ENCODE assay signal across 2 cellular contexts in the genomic region with DNA sequence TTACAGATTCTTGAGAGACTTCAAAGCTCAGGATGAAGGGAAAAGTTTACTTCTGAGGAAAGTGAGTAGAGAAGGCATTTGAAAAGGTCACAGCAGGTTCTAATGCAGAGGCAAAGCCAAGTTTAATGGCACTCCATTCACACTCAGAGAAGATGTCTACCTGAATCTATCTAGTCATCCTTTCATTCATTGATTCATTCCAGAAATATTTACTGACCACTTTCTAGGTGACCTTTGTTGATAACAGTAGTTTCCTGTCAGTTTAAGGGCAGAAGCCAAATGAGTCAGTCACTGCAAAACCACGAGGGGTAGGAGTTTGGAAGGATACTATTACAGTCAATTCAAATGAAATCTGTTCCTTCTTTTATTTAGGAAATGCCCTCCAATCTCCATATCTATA.
TF ChIP-seq lines count a peak whose summit lies in the region.

No MANE protein-coding gene starts in this region.

TF ChIP-seq in K562, 482 proteins besides CTCF, POLR2A, EP300 and RAD21:
- peak; percentile 50 to 73; a peak in 3 of 4 replicates for TF ChIP-seq KDM1A (IDR thresholded peaks at IDR 0.05)
- no peak for TF ChIP-seq ESRRB (CRISPR knock-in tag; IDR thresholded peaks at IDR 0.05; ENCODE audit: borderline replicate concordance)
- no peak for TF ChIP-seq STAT5A (IDR thresholded peaks at IDR 0.05; ENCODE audit: borderline replicate concordance, low read length)
- TF ChIP-seq FOSL1 (tag; conservative IDR thresholded peaks at IDR 0.05), result peak; percentile 71
- TF ChIP-seq TRIM24 (IDR thresholded peaks at IDR 0.05), result no peak
- TF ChIP-seq HLTF (IDR thresholded peaks at IDR 0.05), result no peak

TF ChIP-seq in HepG2, 621 proteins besides CTCF, POLR2A, EP300 and RAD21:
- TF ChIP-seq ZNF563 (CRISPR knock-in tag; IDR thresholded peaks at IDR 0.05) (no peak), FOSL2 (CRISPR knock-in tag; IDR thresholded peaks at IDR 0.05) (peak; percentile 47; the same call in 1 of the 2 replicates), ZNF343 (CRISPR knock-in tag; IDR thresholded peaks at IDR 0.05) (no peak), NR2F1 (CRISPR knock-in tag; IDR thresholded peaks at IDR 0.05) (peak in 1 of 2 experiments; percentile 67; a peak in 2 of 4 replicates), NCOA2 (CRISPR knock-in tag; IDR thresholded peaks at IDR 0.05) (no peak), ZNF143 (CRISPR knock-in tag; IDR thresholded peaks at IDR 0.05) (no peak), ZNF24 (IDR thresholded peaks at IDR 0.05) (no peak), ARNTL (CRISPR knock-in tag; IDR thresholded peaks at IDR 0.05) (no peak), NKX3-1 (CRISPR knock-in tag; IDR thresholded peaks at IDR 0.05) (no peak), GTF3A (CRISPR knock-in tag; conservative IDR thresholded peaks at IDR 0.05) (no peak), KLF11 (CRISPR knock-in tag; IDR thresholded peaks at IDR 0.05) (no peak), HMG20A (CRISPR knock-in tag; IDR thresholded peaks at IDR 0.05; ENCODE audit: borderline replicate concordance) (peak; percentile 42; the same call in 1 of the 2 replicates), REPIN1 (CRISPR knock-in tag; IDR thresholded peaks at IDR 0.05; ENCODE audit: borderline replicate concordance, low read depth) (no peak), NR2F6 (IDR thresholded peaks at IDR 0.05) (peak; percentile 45; the same call in 1 of the 2 replicates), NR2F6 (CRISPR knock-in tag; IDR thresholded peaks at IDR 0.05) (0 out of 2 replicates have a peak, but pooled peaks have one; percentile 37), FOXA3 (CRISPR knock-in tag; IDR thresholded peaks at IDR 0.05) (no peak), TEAD3 (CRISPR knock-in tag; optimal IDR thresholded peaks at IDR 0.05; ENCODE audit: borderline replicate concordance) (peak; percentile 32), ZBTB7B (CRISPR knock-in tag; IDR thresholded peaks at IDR 0.05) (no peak), SAP130 (CRISPR knock-in tag; IDR thresholded peaks at IDR 0.05; ENCODE audit: low read depth) (peak; percentile 23; the same call in 1 of the 2 replicates), TRIM22 (IDR thresholded peaks at IDR 0.05) (no peak), ZNF644 (CRISPR knock-in tag; IDR thresholded peaks at IDR 0.05; ENCODE audit: low read depth) (0 out of 2 replicates have a peak, but pooled peaks have one; percentile 11), SETDB1 (CRISPR knock-in tag; IDR thresholded peaks at IDR 0.05; ENCODE audit: borderline replicate concordance) (no peak), RARA (CRISPR knock-in tag; IDR thresholded peaks at IDR 0.05) (peak; percentile 32; the same call in 1 of the 2 replicates)
- TF ChIP-seq, protein P1, sequence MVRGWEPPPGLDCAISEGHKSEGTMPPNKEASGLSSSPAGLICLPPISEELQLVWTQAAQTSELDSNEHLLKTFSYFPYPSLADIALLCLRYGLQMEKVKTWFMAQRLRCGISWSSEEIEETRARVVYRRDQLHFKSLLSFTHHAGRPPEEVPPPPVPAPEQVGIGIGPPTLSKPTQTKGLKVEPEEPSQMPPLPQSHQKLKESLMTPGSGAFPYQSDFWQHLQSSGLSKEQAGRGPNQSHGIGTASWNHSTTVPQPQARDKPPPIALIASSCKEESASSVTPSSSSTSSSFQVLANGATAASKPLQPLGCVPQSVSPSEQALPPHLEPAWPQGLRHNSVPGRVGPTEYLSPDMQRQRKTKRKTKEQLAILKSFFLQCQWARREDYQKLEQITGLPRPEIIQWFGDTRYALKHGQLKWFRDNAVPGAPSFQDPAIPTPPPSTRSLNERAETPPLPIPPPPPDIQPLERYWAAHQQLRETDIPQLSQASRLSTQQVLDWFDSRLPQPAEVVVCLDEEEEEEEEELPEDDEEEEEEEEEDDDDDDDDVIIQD (CRISPR knock-in tag; IDR thresholded peaks at IDR 0.05; ENCODE audit: low read depth), result 0 out of 2 replicates have a peak, but pooled peaks have one; percentile 32
- TF ChIP-seq, protein P2, sequence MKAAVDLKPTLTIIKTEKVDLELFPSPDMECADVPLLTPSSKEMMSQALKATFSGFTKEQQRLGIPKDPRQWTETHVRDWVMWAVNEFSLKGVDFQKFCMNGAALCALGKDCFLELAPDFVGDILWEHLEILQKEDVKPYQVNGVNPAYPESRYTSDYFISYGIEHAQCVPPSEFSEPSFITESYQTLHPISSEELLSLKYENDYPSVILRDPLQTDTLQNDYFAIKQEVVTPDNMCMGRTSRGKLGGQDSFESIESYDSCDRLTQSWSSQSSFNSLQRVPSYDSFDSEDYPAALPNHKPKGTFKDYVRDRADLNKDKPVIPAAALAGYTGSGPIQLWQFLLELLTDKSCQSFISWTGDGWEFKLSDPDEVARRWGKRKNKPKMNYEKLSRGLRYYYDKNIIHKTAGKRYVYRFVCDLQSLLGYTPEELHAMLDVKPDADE (CRISPR knock-in tag; IDR thresholded peaks at IDR 0.05), result no peak
- TF ChIP-seq, protein P3, sequence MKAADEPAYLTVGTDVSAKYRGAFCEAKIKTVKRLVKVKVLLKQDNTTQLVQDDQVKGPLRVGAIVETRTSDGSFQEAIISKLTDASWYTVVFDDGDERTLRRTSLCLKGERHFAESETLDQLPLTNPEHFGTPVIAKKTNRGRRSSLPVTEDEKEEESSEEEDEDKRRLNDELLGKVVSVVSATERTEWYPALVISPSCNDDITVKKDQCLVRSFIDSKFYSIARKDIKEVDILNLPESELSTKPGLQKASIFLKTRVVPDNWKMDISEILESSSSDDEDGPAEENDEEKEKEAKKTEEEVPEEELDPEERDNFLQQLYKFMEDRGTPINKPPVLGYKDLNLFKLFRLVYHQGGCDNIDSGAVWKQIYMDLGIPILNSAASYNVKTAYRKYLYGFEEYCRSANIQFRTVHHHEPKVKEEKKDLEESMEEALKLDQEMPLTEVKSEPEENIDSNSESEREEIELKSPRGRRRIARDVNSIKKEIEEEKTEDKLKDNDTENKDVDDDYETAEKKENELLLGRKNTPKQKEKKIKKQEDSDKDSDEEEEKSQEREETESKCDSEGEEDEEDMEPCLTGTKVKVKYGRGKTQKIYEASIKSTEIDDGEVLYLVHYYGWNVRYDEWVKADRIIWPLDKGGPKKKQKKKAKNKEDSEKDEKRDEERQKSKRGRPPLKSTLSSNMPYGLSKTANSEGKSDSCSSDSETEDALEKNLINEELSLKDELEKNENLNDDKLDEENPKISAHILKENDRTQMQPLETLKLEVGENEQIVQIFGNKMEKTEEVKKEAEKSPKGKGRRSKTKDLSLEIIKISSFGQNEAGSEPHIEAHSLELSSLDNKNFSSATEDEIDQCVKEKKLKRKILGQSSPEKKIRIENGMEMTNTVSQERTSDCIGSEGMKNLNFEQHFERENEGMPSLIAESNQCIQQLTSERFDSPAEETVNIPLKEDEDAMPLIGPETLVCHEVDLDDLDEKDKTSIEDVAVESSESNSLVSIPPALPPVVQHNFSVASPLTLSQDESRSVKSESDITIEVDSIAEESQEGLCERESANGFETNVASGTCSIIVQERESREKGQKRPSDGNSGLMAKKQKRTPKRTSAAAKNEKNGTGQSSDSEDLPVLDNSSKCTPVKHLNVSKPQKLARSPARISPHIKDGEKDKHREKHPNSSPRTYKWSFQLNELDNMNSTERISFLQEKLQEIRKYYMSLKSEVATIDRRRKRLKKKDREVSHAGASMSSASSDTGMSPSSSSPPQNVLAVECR (CRISPR knock-in tag; IDR thresholded peaks at IDR 0.05; ENCODE audit: borderline replicate concordance), result no peak
- TF ChIP-seq, protein P4, sequence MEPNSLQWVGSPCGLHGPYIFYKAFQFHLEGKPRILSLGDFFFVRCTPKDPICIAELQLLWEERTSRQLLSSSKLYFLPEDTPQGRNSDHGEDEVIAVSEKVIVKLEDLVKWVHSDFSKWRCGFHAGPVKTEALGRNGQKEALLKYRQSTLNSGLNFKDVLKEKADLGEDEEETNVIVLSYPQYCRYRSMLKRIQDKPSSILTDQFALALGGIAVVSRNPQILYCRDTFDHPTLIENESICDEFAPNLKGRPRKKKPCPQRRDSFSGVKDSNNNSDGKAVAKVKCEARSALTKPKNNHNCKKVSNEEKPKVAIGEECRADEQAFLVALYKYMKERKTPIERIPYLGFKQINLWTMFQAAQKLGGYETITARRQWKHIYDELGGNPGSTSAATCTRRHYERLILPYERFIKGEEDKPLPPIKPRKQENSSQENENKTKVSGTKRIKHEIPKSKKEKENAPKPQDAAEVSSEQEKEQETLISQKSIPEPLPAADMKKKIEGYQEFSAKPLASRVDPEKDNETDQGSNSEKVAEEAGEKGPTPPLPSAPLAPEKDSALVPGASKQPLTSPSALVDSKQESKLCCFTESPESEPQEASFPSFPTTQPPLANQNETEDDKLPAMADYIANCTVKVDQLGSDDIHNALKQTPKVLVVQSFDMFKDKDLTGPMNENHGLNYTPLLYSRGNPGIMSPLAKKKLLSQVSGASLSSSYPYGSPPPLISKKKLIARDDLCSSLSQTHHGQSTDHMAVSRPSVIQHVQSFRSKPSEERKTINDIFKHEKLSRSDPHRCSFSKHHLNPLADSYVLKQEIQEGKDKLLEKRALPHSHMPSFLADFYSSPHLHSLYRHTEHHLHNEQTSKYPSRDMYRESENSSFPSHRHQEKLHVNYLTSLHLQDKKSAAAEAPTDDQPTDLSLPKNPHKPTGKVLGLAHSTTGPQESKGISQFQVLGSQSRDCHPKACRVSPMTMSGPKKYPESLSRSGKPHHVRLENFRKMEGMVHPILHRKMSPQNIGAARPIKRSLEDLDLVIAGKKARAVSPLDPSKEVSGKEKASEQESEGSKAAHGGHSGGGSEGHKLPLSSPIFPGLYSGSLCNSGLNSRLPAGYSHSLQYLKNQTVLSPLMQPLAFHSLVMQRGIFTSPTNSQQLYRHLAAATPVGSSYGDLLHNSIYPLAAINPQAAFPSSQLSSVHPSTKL (CRISPR knock-in tag; IDR thresholded peaks at IDR 0.05), result 0 out of 2 replicates have a peak, but pooled peaks have one; percentile 23
- TF ChIP-seq, protein P5, sequence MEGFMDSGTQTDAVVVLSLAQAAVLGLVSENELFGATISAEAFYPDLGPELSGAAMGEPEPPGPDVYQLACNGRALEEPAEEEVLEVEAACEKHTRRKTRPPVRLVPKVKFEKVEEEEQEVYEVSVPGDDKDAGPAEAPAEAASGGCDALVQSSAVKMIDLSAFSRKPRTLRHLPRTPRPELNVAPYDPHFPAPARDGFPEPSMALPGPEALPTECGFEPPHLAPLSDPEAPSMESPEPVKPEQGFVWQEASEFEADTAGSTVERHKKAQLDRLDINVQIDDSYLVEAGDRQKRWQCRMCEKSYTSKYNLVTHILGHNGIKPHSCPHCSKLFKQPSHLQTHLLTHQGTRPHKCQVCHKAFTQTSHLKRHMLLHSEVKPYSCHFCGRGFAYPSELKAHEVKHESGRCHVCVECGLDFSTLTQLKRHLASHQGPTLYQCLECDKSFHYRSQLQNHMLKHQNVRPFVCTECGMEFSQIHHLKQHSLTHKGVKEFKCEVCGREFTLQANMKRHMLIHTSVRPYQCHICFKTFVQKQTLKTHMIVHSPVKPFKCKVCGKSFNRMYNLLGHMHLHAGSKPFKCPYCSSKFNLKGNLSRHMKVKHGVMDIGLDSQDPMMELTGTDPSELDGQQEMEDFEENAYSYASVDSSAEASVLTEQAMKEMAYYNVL (CRISPR knock-in tag; IDR thresholded peaks at IDR 0.05; ENCODE audit: borderline replicate concordance), result no peak
